In genomic region chr4:90503677-90504076, GRCh38 we compare ENCODE assay signal across 20 cellular contexts.
"Had no signal": no experiment of that assay in that cellular context is flagged by ENCODE, and none has a peak within 500 bp of the region (broad histone marks: within the 10 kb centered on the region; RNA-seq: fewer than 3 reads in every experiment).

No MANE protein-coding gene starts in this region.

- H2AFZ ChIP-seq: parathyroid adenoma had no signal

- ATAC-seq: activated CD8-positive, alpha-beta T cell treated with anti-CD3 and anti-CD28 coated beads for 36 hours; activated naive CD4-positive, alpha-beta T cell treated with anti-CD3 and anti-CD28 coated beads, Interleukin-2, amount 50 U/mL, for 72 hours; activated T-cell treated with anti-CD3 and anti-CD28 coated beads, Interleukin-2, amount 50 U/mL, for 4 hours; left lung; mucosa of descending colon; naive thymus-derived CD4-positive, alpha-beta T cell; stimulated activated effector memory CD8-positive, alpha-beta T cell treated with anti-CD3 and anti-CD28 coated beads, Interleukin-12 subunit alpha, Interleukin-12 subunit beta, amount 100 ng/mL, for 72 hours had no signal

- H3K9me3 ChIP-seq: thyroid gland had no signal

- H3K36me3 ChIP-seq: left lung, neutrophil, thyroid gland had no signal

- FAIRE-seq: keratinocyte, TTC549 had no signal

- H3K9ac ChIP-seq: parathyroid adenoma had no signal

- H3K27me3 Mint-ChIP-seq: activated B cell treated with CpG ODN at 0.5 μM for 24 hours; activated CD8-positive, alpha-beta T cell treated with anti-CD3 and anti-CD28 coated beads for 36 hours; naive thymus-derived CD4-positive, alpha-beta T cell had no signal

- H3K36me3 Mint-ChIP-seq: naive thymus-derived CD4-positive, alpha-beta T cell; stimulated activated effector memory CD8-positive, alpha-beta T cell treated with anti-CD3 and anti-CD28 coated beads, Interleukin-12 subunit alpha, Interleukin-12 subunit beta, amount 100 ng/mL, for 72 hours had no signal

- H3K4me3 ChIP-seq: dorsolateral prefrontal cortex, left lung, mucosa of descending colon, thyroid gland had no signal

- H3K4me1 Mint-ChIP-seq: activated B cell treated with CpG ODN at 0.5 μM for 24 hours; naive thymus-derived CD4-positive, alpha-beta T cell; stimulated activated effector memory CD8-positive, alpha-beta T cell treated with anti-CD3 and anti-CD28 coated beads, Interleukin-12 subunit alpha, Interleukin-12 subunit beta, amount 100 ng/mL, for 72 hours had no signal

- H3K27ac Mint-ChIP-seq: activated B cell treated with CpG ODN at 0.5 μM for 24 hours; activated CD8-positive, alpha-beta T cell treated with anti-CD3 and anti-CD28 coated beads for 36 hours; activated naive CD4-positive, alpha-beta T cell treated with anti-CD3 and anti-CD28 coated beads, Interleukin-2, amount 50 U/mL, for 72 hours; naive thymus-derived CD4-positive, alpha-beta T cell; stimulated activated effector memory CD8-positive, alpha-beta T cell treated with anti-CD3 and anti-CD28 coated beads, Interleukin-12 subunit alpha, Interleukin-12 subunit beta, amount 100 ng/mL, for 72 hours had no signal

- H3K4me3 Mint-ChIP-seq: activated B cell treated with CpG ODN at 0.5 μM for 24 hours; activated CD8-positive, alpha-beta T cell treated with anti-CD3 and anti-CD28 coated beads for 36 hours; activated T-cell treated with anti-CD3 and anti-CD28 coated beads, Interleukin-2, amount 50 U/mL, for 4 hours; naive thymus-derived CD4-positive, alpha-beta T cell; stimulated activated effector memory CD8-positive, alpha-beta T cell treated with anti-CD3 and anti-CD28 coated beads, Interleukin-12 subunit alpha, Interleukin-12 subunit beta, amount 100 ng/mL, for 72 hours had no signal

- H3K79me2 ChIP-seq: parathyroid adenoma had no signal

- DNase-seq: activated B cell treated with CpG ODN at 0.5 μM for 24 hours; activated CD4-positive, alpha-beta T cell treated with anti-CD3 and anti-CD28 coated beads for 48 hours; activated CD8-positive, alpha-beta T cell treated with anti-CD3 and anti-CD28 coated beads for 36 hours; activated effector memory CD4-positive, alpha-beta T cell treated with anti-CD3 and anti-CD28 coated beads, Interleukin-2, amount 50 U/mL, for 16 hours; activated T-cell treated with anti-CD3 and anti-CD28 coated beads, Interleukin-2, amount 50 U/mL, for 4 hours; dorsolateral prefrontal cortex; erythroblast; left lung; mammary epithelial cell; mucosa of descending colon; naive thymus-derived CD4-positive, alpha-beta T cell; stimulated activated CD4-positive, alpha-beta T cell treated with anti-CD3 and anti-CD28 coated beads, Interleukin-12 subunit alpha, Interleukin-12 subunit beta, amount 100 ng/mL, for 4 hours; stimulated activated CD4-positive, alpha-beta T cell treated with anti-CD3 and anti-CD28 coated beads, Interleukin-2, amount 100 ng/mL, for 24 hours; thyroid gland had no signal

- H3K27ac ChIP-seq: dorsolateral prefrontal cortex, left lung, neutrophil, parathyroid adenoma, thyroid gland had no signal

- H3K27me3 ChIP-seq: dorsolateral prefrontal cortex, left lung, neutrophil, thyroid gland had no signal

- H3K4me1 ChIP-seq: left lung, parathyroid adenoma had no signal
